Comparison of ENCODE assay signal across 8 cellular contexts in genomic region chrX:103254171-103254824, GRCh38. TPM values are rescaled to one million over a fixed set of nuclear protein-coding genes. Genes with fewer than 3 reads are reported as not detected.
DNase-seq lines count a peak whose midpoint lies in the region; ATAC-seq and TF ChIP-seq lines count a peak whose summit lies in the region.

No MANE protein-coding gene starts in this region.

- ATAC-seq in GM21723 (IDR thresholded peaks at IDR 0.05; ENCODE audit: unreplicated experiment) (peak; percentile 61), GM19324 (IDR thresholded peaks at IDR 0.05; ENCODE audit: low FRiP score, unreplicated experiment) (no peak)

- H3K4me3 ChIP-seq in epithelial cell of esophagus (ENCODE audit: low read length) = peak overlapping the region; percentile 69

- TF ChIP-seq CTCF in epithelial cell of esophagus (IDR thresholded peaks at IDR 0.05; ENCODE audit: insufficient read depth, low read depth, low read length, missing control alignments) (no peak), mesothelial cell of epicardium (IDR thresholded peaks at IDR 0.05; ENCODE audit: unreplicated experiment) (no peak)

- H3K36me3 Mint-ChIP-seq in mesothelial cell of epicardium = peaks cover 3% of the 10 kb centered on the region
- H3K36me3 Mint-ChIP-seq in stimulated activated naive CD8-positive, alpha-beta T cell treated with anti-CD3 and anti-CD28 coated beads, Interleukin-15, Interleukin-2, amounts not matched to agents 100 ng/mL and 50 ng/mL, for 24 hours (ENCODE audit: low read depth) = peaks cover 8% of the 10 kb centered on the region

- peak overlapping the region; percentile 97 for H3K27ac Mint-ChIP-seq in mesothelial cell of epicardium
- peak overlapping the region; percentile 93 for H3K27ac Mint-ChIP-seq in stimulated activated naive CD8-positive, alpha-beta T cell treated with anti-CD3 and anti-CD28 coated beads, Interleukin-15, Interleukin-2, amounts not matched to agents 100 ng/mL and 50 ng/mL, for 24 hours

- DNase-seq in EH (ENCODE audit: low read depth) = peak; percentile 33
- DNase-seq in NCI-H1092 (lab: John Stamatoyannopoulos, UW) = peak; percentile 46
- DNase-seq in activated CD4-positive, CD25-positive, alpha-beta regulatory T cell treated with anti-CD3 and anti-CD28 coated beads, Interleukin-2, amount 50 U/mL, for 72 hours = peak; percentile 48
- peak; percentile 23 for DNase-seq in epithelial cell of esophagus (ENCODE audit: low read depth)
- no peak for DNase-seq in mesothelial cell of epicardium (ENCODE audit: low spot score in 2 of 2, unreplicated experiment in 2 of 2)

- peak overlapping the region; percentile 89 for H3K4me3 Mint-ChIP-seq in mesothelial cell of epicardium
- H3K4me3 Mint-ChIP-seq in stimulated activated naive CD8-positive, alpha-beta T cell treated with anti-CD3 and anti-CD28 coated beads, Interleukin-15, Interleukin-2, amounts not matched to agents 100 ng/mL and 50 ng/mL, for 24 hours = peak overlapping the region; percentile 93

- peaks cover 29% of the 10 kb centered on the region for H3K4me1 Mint-ChIP-seq in mesothelial cell of epicardium
- peaks cover 13% of the 10 kb centered on the region for H3K4me1 Mint-ChIP-seq in stimulated activated naive CD8-positive, alpha-beta T cell treated with anti-CD3 and anti-CD28 coated beads, Interleukin-15, Interleukin-2, amounts not matched to agents 100 ng/mL and 50 ng/mL, for 24 hours (ENCODE audit: low read depth)

- peaks cover 19% of the 10 kb centered on the region for H3K9me3 Mint-ChIP-seq in mesothelial cell of epicardium
- H3K9me3 Mint-ChIP-seq in stimulated activated naive CD8-positive, alpha-beta T cell treated with anti-CD3 and anti-CD28 coated beads, Interleukin-15, Interleukin-2, amounts not matched to agents 100 ng/mL and 50 ng/mL, for 24 hours = no peaks in the 10 kb centered on the region

- H3K27me3 Mint-ChIP-seq in mesothelial cell of epicardium (ENCODE audit: low read depth) = no peaks in the 10 kb centered on the region
- H3K27me3 Mint-ChIP-seq in stimulated activated naive CD8-positive, alpha-beta T cell treated with anti-CD3 and anti-CD28 coated beads, Interleukin-15, Interleukin-2, amounts not matched to agents 100 ng/mL and 50 ng/mL, for 24 hours = no peaks in the 10 kb centered on the region

RNA-seq across cellular contexts. Expression of gene TCEAL8, which starts 0.7 kb away (rescaled TPM):
- 71.0 to 79.2 TPM (median 73.7 TPM) in 3 replicates for total RNA-seq in mesothelial cell of epicardium

RNA-seq across cellular contexts. Expression of gene TCEAL5, which starts 22.3 kb away (rescaled TPM):
- not detected in 3 replicates for total RNA-seq in mesothelial cell of epicardium

RNA-seq across cellular contexts. Expression of gene BEX4, which starts 39.4 kb away (rescaled TPM):
- 73.2 to 82.2 TPM (median 74.3 TPM) in 3 replicates for total RNA-seq in mesothelial cell of epicardium

RNA-seq across cellular contexts. Expression of gene BEX2, which starts 56.5 kb away (rescaled TPM):
- 29.0 to 29.8 TPM (median 29.8 TPM) in 3 replicates for total RNA-seq in mesothelial cell of epicardium

Comparison
In these comparisons a context has a peak if more than half of its experiments do, and no peak if none do; other contexts are left out.
1. DNase-seq: peak in EH (single experiment), NCI-H1092 (single experiment), activated CD4-positive, CD25-positive, alpha-beta regulatory T cell treated with anti-CD3 and anti-CD28 coated beads, Interleukin-2, amount 50 U/mL, for 72 hours (single experiment) and epithelial cell of esophagus (single experiment); none in mesothelial cell of epicardium (0 of 2).